Comparison of ENCODE assay signal across 20 cellular contexts in genomic region chr9:91682806-91683205, GRCh38.
DNase-seq lines count a peak whose midpoint lies in the region; ATAC-seq and TF ChIP-seq lines count a peak whose summit lies in the region.
"Had no signal": no experiment of that assay in that cellular context is flagged by ENCODE, and none has a peak within 500 bp of the region (broad histone marks: within the 10 kb centered on the region; RNA-seq: fewer than 3 reads in every experiment).

No MANE protein-coding gene starts in this region.

- H3K27ac ChIP-seq in RWPE1, result no peak overlapping the region
- H3K27ac ChIP-seq: gastroesophageal sphincter, right lobe of liver, upper lobe of left lung had no signal

- no peak overlapping the region for H3K4me3 ChIP-seq in choroid plexus epithelial cell (ENCODE audit: low read depth, low read length)
- H3K4me3 ChIP-seq: gastroesophageal sphincter, right lobe of liver, upper lobe of left lung had no signal

- TF ChIP-seq CTCF in choroid plexus epithelial cell (conservative IDR thresholded peaks at IDR 0.05; ENCODE audit: low read depth, low read length) (no peak), RWPE1 (conservative IDR thresholded peaks at IDR 0.05; ENCODE audit: low read depth) (no peak)

- POLR2A ChIA-PET in RWPE1 (lab: Yijun Ruan, JAX; ENCODE audit: low non-redundant PET), result no interaction called here

- DNase-seq in AG20443 (ENCODE audit: low spot score) (peak; percentile 53), M059J (ENCODE audit: low read depth) (peak; percentile 73), choroid plexus epithelial cell (ENCODE audit: low read depth) (peak; percentile 47), kidney tubule cell (ENCODE audit: low spot score) (peak; percentile 9), midbrain (lab: John Stamatoyannopoulos, UW) (no peak), RWPE1 (ENCODE audit: low spot score) (no peak)
- DNase-seq in activated CD8-positive, alpha-beta memory T cell treated with anti-CD3 and anti-CD28 coated beads, Interleukin-2, amount 50 U/mL, for 48 hours, result no peak
- DNase-seq: DND-41; effector CD8-positive, alpha-beta T cell; HCEC 1CT; MM.1S; NCI-H1930; NCI-H510A; right lobe of liver; stimulated activated CD4-positive, alpha-beta T cell treated with anti-CD3 and anti-CD28 coated beads, Interleukin-1b, Interleukin-23, amount 100 ng/mL, for 48 hours; stimulated activated naive CD8-positive, alpha-beta T cell treated with anti-CD3 and anti-CD28 coated beads, Interleukin-15, amount 100 ng/mL, for 72 hours; upper lobe of left lung had no signal

- no peak for ATAC-seq in HG03095 (IDR thresholded peaks at IDR 0.05; ENCODE audit: unreplicated experiment)
- ATAC-seq: gastroesophageal sphincter; stimulated activated naive CD8-positive, alpha-beta T cell treated with anti-CD3 and anti-CD28 coated beads, Interleukin-15, amount 100 ng/mL, for 72 hours; WTC11 had no signal

- CTCF ChIA-PET in RWPE1 (lab: Yijun Ruan, JAX), result interaction anchor here (0.5 to 1.4 kb wide), 2 partner anchors 17 to 768 kb away, joined by 3 to 5 read pairs; no protein-coding TSS in a partner anchor

Comparison
In these comparisons a context has a peak if more than half of its experiments do, and no peak if none do; other contexts are left out.
1. DNase-seq: peak in AG20443 (single experiment), M059J (single experiment), choroid plexus epithelial cell (single experiment) and kidney tubule cell (single experiment); none in midbrain (single experiment), activated CD8-positive, alpha-beta memory T cell treated with anti-CD3 and anti-CD28 coated beads, Interleukin-2, amount 50 U/mL, for 48 hours (single experiment) and RWPE1 (single experiment).